In the genomic region with DNA sequence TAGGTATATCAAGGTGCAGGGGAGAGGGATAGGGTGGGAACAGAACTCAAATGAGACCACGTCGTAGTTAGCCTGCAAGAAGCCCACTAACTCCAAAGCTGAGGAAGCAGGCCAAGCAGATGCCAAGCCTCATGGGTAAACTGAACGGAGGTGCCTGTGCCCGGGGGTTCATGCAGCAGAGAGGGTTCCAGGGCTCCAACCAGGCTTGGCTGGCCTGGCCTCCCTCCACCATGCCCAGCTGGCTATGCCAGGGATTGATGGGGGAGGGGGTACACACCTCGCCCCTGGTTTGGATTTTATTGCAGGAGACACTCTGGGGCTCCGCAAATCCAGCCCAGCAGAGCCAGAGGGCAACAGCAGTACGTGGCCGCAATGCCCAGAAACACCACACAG, we compare ENCODE assay signal across 7 cellular contexts. TPM values are rescaled to one million over a fixed set of nuclear protein-coding genes. Genes with fewer than 3 reads are reported as not detected.
A peak's percentile ranks its signal among the peaks of the same experiment; 100 is the strongest.
DNase-seq lines count a peak whose midpoint lies in the region; ATAC-seq and TF ChIP-seq lines count a peak whose summit lies in the region.
"Had no signal": no experiment of that assay in that cellular context is flagged by ENCODE, and none has a peak within 500 bp of the region (broad histone marks: within the 10 kb centered on the region; RNA-seq: fewer than 3 reads in every experiment).

No MANE protein-coding gene starts in this region.

- H3K79me1 ChIP-seq in neuronal stem cell (ENCODE audit: low read depth, low read length) = peaks cover 7% of the 10 kb centered on the region

- no peak overlapping the region for H2AFZ ChIP-seq in GM23338
- no peak overlapping the region for H2AFZ ChIP-seq in neuronal stem cell (ENCODE audit: low read length)

- H3K27ac ChIP-seq in GM23338 (ENCODE audit: low read depth) (0 out of 2 replicates have a peak overlapping the region, but pooled peaks have one; percentile 19), neuronal stem cell (replicated peaks; ENCODE audit: low read length) (no peak overlapping the region)

- no peak overlapping the region for H2BK15ac ChIP-seq in neuronal stem cell (ENCODE audit: low read length)

- H2BK5ac ChIP-seq in neuronal stem cell (ENCODE audit: low read length) = no peak overlapping the region

- TF ChIP-seq CTCF in GM23338 (conservative IDR thresholded peaks at IDR 0.05; ENCODE audit: low read depth in 2 of 2) = no peak
- TF ChIP-seq CTCF in chondrocyte (IDR thresholded peaks at IDR 0.05) = no peak
- no peak for TF ChIP-seq CTCF in GM20000 (IDR thresholded peaks at IDR 0.05; ENCODE audit: extremely low read depth, missing control alignments)

- no peak overlapping the region for H2AK5ac ChIP-seq in neuronal stem cell (ENCODE audit: low read depth, low read length)

- H3K4ac ChIP-seq in neuronal stem cell (ENCODE audit: low read length) = no peak overlapping the region

- no peak overlapping the region for H2BK12ac ChIP-seq in neuronal stem cell (ENCODE audit: low read length)

- H3K27me3 Mint-ChIP-seq in GM23338 (ENCODE audit: insufficient read depth, low read depth, poor library complexity) (peaks cover 18% of the 10 kb centered on the region), chondrocyte (ENCODE audit: low read depth) (no peaks in the 10 kb centered on the region)

- H3K9me3 ChIP-seq in neuronal stem cell (replicated peaks in 1 of 2; ENCODE audit: control insufficient read depth in 2 of 2, insufficient read depth in 1 of 2, low read depth in 1 of 2, low read length in 2 of 2) = no peaks in the 10 kb centered on the region

- ATAC-seq in GM23338 = no peak
- ATAC-seq in GM19328 (IDR thresholded peaks at IDR 0.05; ENCODE audit: unreplicated experiment) = no peak
- no peak for ATAC-seq in GM19023 (IDR thresholded peaks at IDR 0.05; ENCODE audit: unreplicated experiment)

- H3K79me2 ChIP-seq in GM23338 (replicated peaks; ENCODE audit: insufficient read depth) = peaks cover 91% of the 10 kb centered on the region

- H3K9ac ChIP-seq in neuronal stem cell (ENCODE audit: low read depth, low read length, poor library complexity) = no peak overlapping the region

- H3K27me3 ChIP-seq in GM23338 (ENCODE audit: insufficient read depth) = no peaks in the 10 kb centered on the region
- no peaks in the 10 kb centered on the region for H3K27me3 ChIP-seq in neuronal stem cell (ENCODE audit: control insufficient read depth in 3 of 3, insufficient read depth in 3 of 3, low read depth in 1 of 3, low read length in 3 of 3)

- H3K4me1 ChIP-seq in GM23338 (ENCODE audit: insufficient read depth) = peaks cover 44% of the 10 kb centered on the region
- peaks cover 16 to 31% of the 10 kb centered on the region in 2 donors for H3K4me1 ChIP-seq in neuronal stem cell (ENCODE audit: control insufficient read depth in 2 of 2, insufficient read depth in 1 of 2, low read depth in 1 of 2, low read length in 2 of 2)

- H3K14ac ChIP-seq in neuronal stem cell (ENCODE audit: low read length) = no peak overlapping the region

- H3K4me3 Mint-ChIP-seq in GM23338 (no peak overlapping the region), chondrocyte (ENCODE audit: unreplicated experiment) (no peak overlapping the region)

- no peak overlapping the region for H4K91ac ChIP-seq in neuronal stem cell (ENCODE audit: low read depth, low read length, poor library complexity)

- H3K23ac ChIP-seq in neuronal stem cell (ENCODE audit: low read depth, low read length, poor library complexity) = no peak overlapping the region

- H3K4me3 ChIP-seq in GM23338 (no peak overlapping the region), neuronal stem cell (ENCODE audit: low read length in 2 of 2) (no peak overlapping the region)

- no peak overlapping the region for H3K27ac Mint-ChIP-seq in GM23338
- H3K27ac Mint-ChIP-seq in chondrocyte (ENCODE audit: unreplicated experiment) = peak overlapping the region; percentile 92

- no peak overlapping the region for H2BK120ac ChIP-seq in neuronal stem cell (ENCODE audit: low read depth, low read length)

- H3K36me3 Mint-ChIP-seq in GM23338 (ENCODE audit: low read depth) (no peaks in the 10 kb centered on the region; the same call in 2 of the 3 replicates), chondrocyte (ENCODE audit: low read depth) (peaks cover 3% of the 10 kb centered on the region)

- DNase-seq in GM23338 (ENCODE audit: low spot score) = no peak
- DNase-seq in chondrocyte (ENCODE audit: low spot score) = no peak
- DNase-seq in neuronal stem cell (ENCODE audit: low spot score) = no peak
- DNase-seq in GM20000 (ENCODE audit: low spot score) = no peak
- DNase-seq: midbrain had no signal

- H3K18ac ChIP-seq in neuronal stem cell (ENCODE audit: low read length) = peak overlapping the region; percentile 13

- H3K36me3 ChIP-seq in GM23338 (ENCODE audit: insufficient read depth) = no peaks in the 10 kb centered on the region; the same call in 1 of the 2 replicates
- H3K36me3 ChIP-seq in neuronal stem cell (replicated peaks in 1 of 2; ENCODE audit: control insufficient read depth in 2 of 2, insufficient read depth in 2 of 2, low read length in 2 of 2) = no peaks in the 10 kb centered on the region

- H3K9me3 Mint-ChIP-seq in GM23338 (no peaks in the 10 kb centered on the region), chondrocyte (ENCODE audit: low read depth) (no peaks in the 10 kb centered on the region)

- H4K8ac ChIP-seq in neuronal stem cell (ENCODE audit: low read depth, low read length) = no peak overlapping the region

- no CpG with 5 or more reads among the region's 8 CpGs for WGBS in neuronal stem cell (ENCODE audit: extremely low coverage in 2 of 2, insufficient read length in 2 of 2, insufficient replicate concordance in 1 of 2), 2 donors

- H3K4me2 ChIP-seq in GM23338 (no peak overlapping the region), neuronal stem cell (ENCODE audit: insufficient read depth, low read length, poor library complexity, severe bottlenecking) (no peak overlapping the region)

- peaks cover 13% of the 10 kb centered on the region; the same call in 1 of the 2 replicates for H3F3A ChIP-seq in GM23338 (replicated peaks; ENCODE audit: low read depth)

- no peaks in the 10 kb centered on the region for H3K9me2 ChIP-seq in GM23338 (ENCODE audit: insufficient read depth)

- H3K4me1 Mint-ChIP-seq in GM23338 = peaks cover 67% of the 10 kb centered on the region
- H3K4me1 Mint-ChIP-seq in chondrocyte (ENCODE audit: low read depth) = peaks cover 74% of the 10 kb centered on the region

- peaks cover 20% of the 10 kb centered on the region for H4K20me1 ChIP-seq in GM23338 (replicated peaks; ENCODE audit: insufficient read depth)

TF ChIP-seq in GM23338, 12 proteins besides CTCF, POLR2A, EP300 and RAD21:
- TF ChIP-seq CREB1 (CRISPR knock-in tag; IDR thresholded peaks at IDR 0.05; ENCODE audit: low read depth) (no peak), JUNB (IDR thresholded peaks at IDR 0.05; ENCODE audit: unreplicated experiment) (no peak), EZH2phosphoT487 (IDR thresholded peaks at IDR 0.05; ENCODE audit: unreplicated experiment) (no peak)

RNA-seq across cellular contexts. Expression of gene PXN, which starts 27.3 kb away (rescaled TPM):
- total RNA-seq in GM23338 (2014; rRNA removed; shearing (Covaris generic)) = 69.3 and 76.0 TPM in 2 replicates
- 38.4 and 39.0 TPM in 2 replicates for polyA plus RNA-seq in GM23338 (2016; fragmentation: Nextera tagmentation; extraction: Ambion mirVana)
- total RNA-seq in chondrocyte = 68.1 to 79.5 TPM (median 70.5 TPM) in 3 replicates
- polyA plus RNA-seq in neuronal stem cell (2013, experiment 1 of 2) = 29.0 TPM
- polyA plus RNA-seq in neuronal stem cell (2013, experiment 2 of 2) = 29.6 TPM

RNA-seq across cellular contexts. Expression of gene RPLP0, which starts 37.3 kb away (rescaled TPM):
- total RNA-seq in GM23338 (2014; rRNA removed; shearing (Covaris generic)) = 4,855 and 4,916 TPM in 2 replicates
- polyA plus RNA-seq in GM23338 (2016; fragmentation: Nextera tagmentation; extraction: Ambion mirVana) = 2,219 and 2,404 TPM in 2 replicates
- total RNA-seq in chondrocyte = 1,691 to 2,186 TPM (median 1,706 TPM) in 3 replicates
- polyA plus RNA-seq in neuronal stem cell (2013, experiment 1 of 2) = 4,689 TPM
- polyA plus RNA-seq in neuronal stem cell (2013, experiment 2 of 2) = 4,697 TPM

RNA-seq across cellular contexts. Expression of gene GCN1, which starts 43.7 kb away (rescaled TPM):
- 141 and 177 TPM in 2 replicates for total RNA-seq in GM23338 (2014; rRNA removed; shearing (Covaris generic))
- 18.0 and 18.2 TPM in 2 replicates for polyA plus RNA-seq in GM23338 (2016; fragmentation: Nextera tagmentation; extraction: Ambion mirVana)
- total RNA-seq in chondrocyte = 92.3 to 137 TPM (median 97.5 TPM) in 3 replicates
- polyA plus RNA-seq in neuronal stem cell (2013, experiment 1 of 2) = 20.7 TPM
- 19.8 TPM for polyA plus RNA-seq in neuronal stem cell (2013, experiment 2 of 2)

RNA-seq across cellular contexts. Expression of gene RNU4-2, which starts 53.5 kb away (rescaled TPM):
- total RNA-seq in GM23338 (2014; rRNA removed; shearing (Covaris generic)) = under 0.01 TPM in 1 of 2 replicates, not detected in the other
- polyA plus RNA-seq in GM23338 (2016; fragmentation: Nextera tagmentation; extraction: Ambion mirVana) = 9.5 TPM in 1 of 2 replicates, not detected in the other
- total RNA-seq in chondrocyte = 4,282 to 4,899 TPM (median 4,793 TPM) in 3 replicates
- polyA plus RNA-seq in neuronal stem cell (2013, experiment 1 of 2) = not detected
- polyA plus RNA-seq in neuronal stem cell (2013, experiment 2 of 2) = not detected

RNA-seq across cellular contexts. Expression of gene RNU4-1, which starts 54.8 kb away (rescaled TPM):
- under 0.01 TPM in 1 of 2 replicates, not detected in the other for total RNA-seq in GM23338 (2014; rRNA removed; shearing (Covaris generic))
- 6.0 and 6.4 TPM in 2 replicates for polyA plus RNA-seq in GM23338 (2016; fragmentation: Nextera tagmentation; extraction: Ambion mirVana)
- total RNA-seq in chondrocyte = 1,613 to 1,880 TPM (median 1,738 TPM) in 3 replicates
- polyA plus RNA-seq in neuronal stem cell (2013, experiment 1 of 2) = not detected
- not detected for polyA plus RNA-seq in neuronal stem cell (2013, experiment 2 of 2)
